9 cellular contexts compared by ENCODE assay signal in genomic region chr2:55420244-55420713, GRCh38. TPM values are rescaled to one million over a fixed set of nuclear protein-coding genes. Genes with fewer than 3 reads are reported as not detected.
A peak's percentile ranks its signal among the peaks of the same experiment; 100 is the strongest.
DNase-seq lines count a peak whose midpoint lies in the region; ATAC-seq, FAIRE-seq and TF ChIP-seq lines count a peak whose summit lies in the region.
"Had no signal": no experiment of that assay in that cellular context is flagged by ENCODE, and none has a peak within 500 bp of the region (broad histone marks: within the 10 kb centered on the region; RNA-seq: fewer than 3 reads in every experiment).

No MANE protein-coding gene starts in this region.

- WGBS in suprapubic skin = 0% methylated on average over 6 of the region's 6 CpGs

- ATAC-seq in activated naive CD8-positive, alpha-beta T cell treated with anti-CD3 and anti-CD28 coated beads, Interleukin-2, amount 50 U/mL, for 24 hours = no peak
- ATAC-seq in HG03108 (IDR thresholded peaks at IDR 0.05; ENCODE audit: unreplicated experiment) = no peak
- no peak for ATAC-seq in HG02981 (IDR thresholded peaks at IDR 0.05; ENCODE audit: unreplicated experiment)
- ATAC-seq in GM19455 (IDR thresholded peaks at IDR 0.05; ENCODE audit: unreplicated experiment) = no peak

- H3K4me3 ChIP-seq in kidney (ENCODE audit: low read length in 2 of 2) (peak overlapping the region; percentile 90 to 93), suprapubic skin (peak overlapping the region; percentile 86)

- no peak for FAIRE-seq in kidney (lab: Jason Lieb, UNC)
- FAIRE-seq: A204.1 had no signal

- no peak for TF ChIP-seq POLR2A in suprapubic skin (IDR thresholded peaks at IDR 0.05)

- H3K27ac Mint-ChIP-seq in T-helper 1 cell treated with Interleukin-12 subunit alpha and Interleukin-12 subunit beta and Interleukin-4 antibody, amounts not matched to agents 30 μg/mL and 1 μg/mL, for 36 hours = no peak overlapping the region
- peak overlapping the region; percentile 9 for H3K27ac Mint-ChIP-seq in activated naive CD8-positive, alpha-beta T cell treated with anti-CD3 and anti-CD28 coated beads, Interleukin-2, amount 50 U/mL, for 24 hours

- TF ChIP-seq CTCF in kidney (IDR thresholded peaks at IDR 0.05; ENCODE audit: borderline replicate concordance, extremely low read depth, insufficient read depth) (no peak), suprapubic skin (IDR thresholded peaks at IDR 0.05) (no peak)

- no peaks in the 10 kb centered on the region for H3K36me3 Mint-ChIP-seq in T-helper 1 cell treated with Interleukin-12 subunit alpha and Interleukin-12 subunit beta and Interleukin-4 antibody, amounts not matched to agents 30 μg/mL and 1 μg/mL, for 36 hours (ENCODE audit: low read depth)
- no peaks in the 10 kb centered on the region for H3K36me3 Mint-ChIP-seq in activated naive CD8-positive, alpha-beta T cell treated with anti-CD3 and anti-CD28 coated beads, Interleukin-2, amount 50 U/mL, for 24 hours (ENCODE audit: low read depth)

- H3K9me3 Mint-ChIP-seq in T-helper 1 cell treated with Interleukin-12 subunit alpha and Interleukin-12 subunit beta and Interleukin-4 antibody, amounts not matched to agents 30 μg/mL and 1 μg/mL, for 36 hours = no peaks in the 10 kb centered on the region
- no peaks in the 10 kb centered on the region for H3K9me3 Mint-ChIP-seq in activated naive CD8-positive, alpha-beta T cell treated with anti-CD3 and anti-CD28 coated beads, Interleukin-2, amount 50 U/mL, for 24 hours

- DNase-seq in T-helper 1 cell (no peak), kidney (no peak), suprapubic skin (ENCODE audit: low spot score in 2 of 2) (no peak)
- no peak for DNase-seq in activated naive CD8-positive, alpha-beta T cell treated with anti-CD3 and anti-CD28 coated beads, Interleukin-2, amount 50 U/mL, for 24 hours

- H3K4me1 ChIP-seq in kidney (ENCODE audit: control insufficient read depth in 1 of 2, insufficient read depth in 1 of 2, low read depth in 1 of 2, low read length in 2 of 2) = no peaks in the 10 kb centered on the region
- peaks cover 26% of the 10 kb centered on the region for H3K4me1 ChIP-seq in suprapubic skin

- H3K36me3 ChIP-seq in kidney (ENCODE audit: control insufficient read depth in 1 of 2, insufficient read depth in 2 of 2, low read length in 2 of 2) = no peaks in the 10 kb centered on the region
- H3K36me3 ChIP-seq in suprapubic skin = no peaks in the 10 kb centered on the region

- H3K9ac ChIP-seq in kidney (ENCODE audit: low read length in 2 of 2) = peak overlapping the region; percentile 29 to 58

- H3K27ac ChIP-seq in kidney (ENCODE audit: low read depth in 2 of 2, low read length in 2 of 2) (no peak overlapping the region), suprapubic skin (peak overlapping the region; percentile 86)

- no peak for TF ChIP-seq EP300 in suprapubic skin (IDR thresholded peaks at IDR 0.05)

- H3K9me3 ChIP-seq in kidney (ENCODE audit: control insufficient read depth in 1 of 2, low read length in 2 of 2) (no peaks in the 10 kb centered on the region), suprapubic skin (no peaks in the 10 kb centered on the region)

- H3K4me1 Mint-ChIP-seq in T-helper 1 cell treated with Interleukin-12 subunit alpha and Interleukin-12 subunit beta and Interleukin-4 antibody, amounts not matched to agents 30 μg/mL and 1 μg/mL, for 36 hours (ENCODE audit: low read depth) = peaks cover 27% of the 10 kb centered on the region
- peaks cover 33% of the 10 kb centered on the region for H3K4me1 Mint-ChIP-seq in activated naive CD8-positive, alpha-beta T cell treated with anti-CD3 and anti-CD28 coated beads, Interleukin-2, amount 50 U/mL, for 24 hours

- H3K27me3 ChIP-seq in suprapubic skin = no peaks in the 10 kb centered on the region

- intact Hi-C loops in kidney (cut with DNase I) = no loop called here

- H3K27me3 Mint-ChIP-seq in T-helper 1 cell treated with Interleukin-12 subunit alpha and Interleukin-12 subunit beta and Interleukin-4 antibody, amounts not matched to agents 30 μg/mL and 1 μg/mL, for 36 hours (ENCODE audit: low read depth) = peaks cover 43% of the 10 kb centered on the region
- H3K27me3 Mint-ChIP-seq in activated naive CD8-positive, alpha-beta T cell treated with anti-CD3 and anti-CD28 coated beads, Interleukin-2, amount 50 U/mL, for 24 hours = peaks cover 8% of the 10 kb centered on the region

- peak overlapping the region; percentile 91 for H3K4me3 Mint-ChIP-seq in T-helper 1 cell treated with Interleukin-12 subunit alpha and Interleukin-12 subunit beta and Interleukin-4 antibody, amounts not matched to agents 30 μg/mL and 1 μg/mL, for 36 hours
- peak overlapping the region; percentile 80 for H3K4me3 Mint-ChIP-seq in activated naive CD8-positive, alpha-beta T cell treated with anti-CD3 and anti-CD28 coated beads, Interleukin-2, amount 50 U/mL, for 24 hours

RNA-seq across cellular contexts. Expression of gene CCDC88A, which starts 0.6 kb away (rescaled TPM):
- 47.6 TPM for total RNA-seq in kidney
- 8.2 TPM for polyA plus RNA-seq in kidney (ENCODE audit: insufficient read depth, low read depth, low replicate concordance)
- total RNA-seq in suprapubic skin = 10 to 100 TPM in 3 of 4 donors, 1 to 10 TPM in 1; 9.0 to 25.8 (median 18.2) TPM
